In the genomic region with DNA sequence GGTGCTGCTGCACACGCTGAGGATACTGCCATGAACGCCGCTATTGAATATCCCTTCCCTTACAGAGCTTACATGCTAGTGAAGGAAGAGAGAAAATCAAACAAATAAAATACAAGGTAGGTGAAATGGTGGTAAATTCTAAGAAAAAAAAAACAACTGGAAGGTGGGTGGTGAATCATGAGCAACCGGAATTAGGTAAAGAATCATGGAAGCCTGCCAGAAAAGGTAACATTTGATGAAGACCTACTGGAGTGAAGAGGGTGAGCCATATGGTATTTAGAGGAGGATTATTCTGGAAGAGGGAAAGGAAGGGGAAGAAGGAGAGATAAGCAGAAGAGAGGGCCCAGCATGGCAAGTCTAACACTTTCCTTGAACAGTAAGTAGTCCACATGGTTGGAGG, we compare ENCODE assay signal across 27 cellular contexts.
"Had no signal": no experiment of that assay in that cellular context is flagged by ENCODE, and none has a peak within 500 bp of the region (broad histone marks: within the 10 kb centered on the region; RNA-seq: fewer than 3 reads in every experiment).

No MANE protein-coding gene starts in this region.

- DNase-seq: dermis blood vessel endothelial cell; effector memory CD4-positive, alpha-beta T cell; erythroblast; esophagus squamous epithelium; foreskin melanocyte; glutamatergic neuron; heart right ventricle; hippocampal formation; left ventricle myocardium superior; lower lobe of right lung; midbrain; naive thymus-derived CD4-positive, alpha-beta T cell; nucleus accumbens; right cardiac atrium; sigmoid colon; stimulated activated CD4-positive, alpha-beta T cell treated with anti-CD3 and anti-CD28 coated beads, Interleukin-2, amount 100 ng/mL, for 24 hours; stimulated activated CD4-positive, alpha-beta T cell treated with anti-CD3 and anti-CD28 coated beads, Interleukin-4, amount 100 ng/mL, for 24 hours; stimulated activated naive CD4-positive, alpha-beta T cell treated with Interleukin-2 at 50 U/mL for 16 hours; stomach; thyroid gland had no signal

- H3K27me3 Mint-ChIP-seq: memory B cell; naive thymus-derived CD4-positive, alpha-beta T cell; type B pancreatic cell had no signal

- H3K4me1 Mint-ChIP-seq: memory B cell; naive thymus-derived CD4-positive, alpha-beta T cell; nephron; neural progenitor cell; stimulated activated effector memory CD8-positive, alpha-beta T cell treated with anti-CD3 and anti-CD28 coated beads, Interleukin-12 subunit alpha, Interleukin-12 subunit beta, amount 100 ng/mL, for 72 hours had no signal

- H3K27ac ChIP-seq: coronary artery, esophagus squamous epithelium, heart right ventricle, lower lobe of right lung, neural progenitor cell, prostate gland, sigmoid colon, stomach, thyroid gland had no signal

- ATAC-seq: heart right ventricle; left ventricle myocardium superior; lower lobe of right lung; naive thymus-derived CD4-positive, alpha-beta T cell; right cardiac atrium; stimulated activated effector memory CD8-positive, alpha-beta T cell treated with anti-CD3 and anti-CD28 coated beads, Interleukin-12 subunit alpha, Interleukin-12 subunit beta, amount 100 ng/mL, for 72 hours had no signal

- H3K4me3 Mint-ChIP-seq: memory B cell; naive thymus-derived CD4-positive, alpha-beta T cell; nephron; neural progenitor cell; stimulated activated effector memory CD8-positive, alpha-beta T cell treated with anti-CD3 and anti-CD28 coated beads, Interleukin-12 subunit alpha, Interleukin-12 subunit beta, amount 100 ng/mL, for 72 hours; type B pancreatic cell had no signal

- H2AFZ ChIP-seq: neural progenitor cell had no signal

- H3K4me1 ChIP-seq: heart right ventricle, lower lobe of right lung, prostate gland, sigmoid colon had no signal

- H3K27ac Mint-ChIP-seq: memory B cell; naive thymus-derived CD4-positive, alpha-beta T cell; nephron; neural progenitor cell; stimulated activated effector memory CD8-positive, alpha-beta T cell treated with anti-CD3 and anti-CD28 coated beads, Interleukin-12 subunit alpha, Interleukin-12 subunit beta, amount 100 ng/mL, for 72 hours; type B pancreatic cell had no signal

- H3K36me3 ChIP-seq: esophagus squamous epithelium, heart right ventricle, lower lobe of right lung, neural progenitor cell, prostate gland, sigmoid colon, stomach, thyroid gland had no signal

- H3K4me2 ChIP-seq: neural progenitor cell had no signal

- H3K9me3 ChIP-seq: lower lobe of right lung, prostate gland, sigmoid colon, thyroid gland had no signal

- H3K4me3 ChIP-seq: coronary artery, esophagus squamous epithelium, heart right ventricle, lower lobe of right lung, neural progenitor cell, prostate gland, sigmoid colon, stomach, thyroid gland had no signal

- H3K27me3 ChIP-seq: esophagus squamous epithelium, heart right ventricle, neural progenitor cell, sigmoid colon, stomach, thyroid gland had no signal

- H3K36me3 Mint-ChIP-seq: memory B cell; neural progenitor cell; stimulated activated effector memory CD8-positive, alpha-beta T cell treated with anti-CD3 and anti-CD28 coated beads, Interleukin-12 subunit alpha, Interleukin-12 subunit beta, amount 100 ng/mL, for 72 hours; type B pancreatic cell had no signal

- H3K9ac ChIP-seq: neural progenitor cell had no signal
